Comparison of ENCODE assay signal across 27 cellular contexts in genomic region chr22:22169923-22170322, GRCh38.
DNase-seq lines count a peak whose midpoint lies in the region; ATAC-seq, FAIRE-seq and TF ChIP-seq lines count a peak whose summit lies in the region.
"Had no signal": no experiment of that assay in that cellular context is flagged by ENCODE, and none has a peak within 500 bp of the region (broad histone marks: within the 10 kb centered on the region; RNA-seq: fewer than 3 reads in every experiment).

No MANE protein-coding gene starts in this region.

- no peaks in the 10 kb centered on the region for H3K27me3 ChIP-seq in osteoblast (ENCODE audit: insufficient read depth, low read length)

- no peak overlapping the region for H3K27ac Mint-ChIP-seq in activated CD4-positive, alpha-beta T cell treated with anti-CD3 and anti-CD28 coated beads, Interleukin-2, amount 10 ng/mL, durations not matched to agents 7 days and 5 days
- no peak overlapping the region for H3K27ac Mint-ChIP-seq in T-cell
- H3K27ac Mint-ChIP-seq: brain, HFFc6 had no signal

- no peaks in the 10 kb centered on the region for H3K9me3 Mint-ChIP-seq in activated CD4-positive, alpha-beta T cell treated with anti-CD3 and anti-CD28 coated beads, Interleukin-2, amount 10 ng/mL, durations not matched to agents 7 days and 5 days
- H3K9me3 Mint-ChIP-seq in T-cell: no peaks in the 10 kb centered on the region
- H3K9me3 Mint-ChIP-seq: HFFc6 had no signal

- TF ChIP-seq CTCF in osteoblast (IDR thresholded peaks at IDR 0.05; ENCODE audit: extremely low read depth, low read depth, low read length): no peak

- POLR2A ChIA-PET in activated CD4-positive, alpha-beta T cell treated with anti-CD3 and anti-CD28 coated beads, Interleukin-2, amount 10 ng/mL, durations not matched to agents 7 days and 5 days (lab: Charles Lee): no interaction called here
- POLR2A ChIA-PET in T-cell (lab: Charles Lee): no interaction called here

- no peak overlapping the region for H3K27ac ChIP-seq in osteoblast (ENCODE audit: low read depth, low read length)
- H3K27ac ChIP-seq: dorsolateral prefrontal cortex, GM23248, PC-9, thoracic aorta had no signal

- H3K9me3 ChIP-seq in osteoblast (ENCODE audit: low read depth, low read length): no peaks in the 10 kb centered on the region
- H3K9me3 ChIP-seq: thoracic aorta had no signal

- H3K27me3 Mint-ChIP-seq in activated CD4-positive, alpha-beta T cell treated with anti-CD3 and anti-CD28 coated beads, Interleukin-2, amount 10 ng/mL, durations not matched to agents 7 days and 5 days: peaks cover 12% of the 10 kb centered on the region
- peaks cover 0 to 7% of the 10 kb centered on the region in 2 donors for H3K27me3 Mint-ChIP-seq in T-cell

- H3K4me3 ChIP-seq in osteoblast (ENCODE audit: insufficient read depth, low read length): no peak overlapping the region
- H3K4me3 ChIP-seq: dorsolateral prefrontal cortex, GM23248, PC-9, thoracic aorta had no signal

- no peaks in the 10 kb centered on the region for H3K4me1 ChIP-seq in osteoblast (ENCODE audit: insufficient read depth, low read length)

- no peaks in the 10 kb centered on the region for H4K20me1 ChIP-seq in osteoblast (ENCODE audit: insufficient read depth, low read length)

- peak; percentile 44 for FAIRE-seq in GM18507 (lab: Jason Lieb, UNC)
- FAIRE-seq: frontal cortex, urothelium cell line had no signal

- CTCF ChIA-PET in activated CD4-positive, alpha-beta T cell treated with anti-CD3 and anti-CD28 coated beads, Interleukin-2, amount 10 ng/mL, durations not matched to agents 7 days and 5 days (lab: Charles Lee): no interaction called here
- CTCF ChIA-PET in T-cell (lab: Charles Lee): no interaction called here

- H3K4me3 Mint-ChIP-seq in activated CD4-positive, alpha-beta T cell treated with anti-CD3 and anti-CD28 coated beads, Interleukin-2, amount 10 ng/mL, durations not matched to agents 7 days and 5 days: peak overlapping the region; percentile 6
- H3K4me3 Mint-ChIP-seq in T-cell: peak overlapping the region in 2 of 3 donors; percentile 5 to 55
- H3K4me3 Mint-ChIP-seq: brain, HFFc6 had no signal

- no peak overlapping the region for H2AFZ ChIP-seq in osteoblast (ENCODE audit: low read length)
- H2AFZ ChIP-seq: PC-9 had no signal

- H3K36me3 Mint-ChIP-seq in activated CD4-positive, alpha-beta T cell treated with anti-CD3 and anti-CD28 coated beads, Interleukin-2, amount 10 ng/mL, durations not matched to agents 7 days and 5 days (ENCODE audit: low read depth): no peaks in the 10 kb centered on the region
- no peaks in the 10 kb centered on the region for H3K36me3 Mint-ChIP-seq in T-cell
- H3K36me3 Mint-ChIP-seq: brain had no signal

- no peaks in the 10 kb centered on the region for H3K79me2 ChIP-seq in osteoblast (ENCODE audit: insufficient read depth, low read length)

- H3K36me3 ChIP-seq in osteoblast (ENCODE audit: insufficient read depth, low read length): no peaks in the 10 kb centered on the region
- H3K36me3 ChIP-seq: thoracic aorta had no signal

- DNase-seq in activated CD4-positive, alpha-beta T cell treated with anti-CD3 and anti-CD28 coated beads, Interleukin-2, amount 10 ng/mL, durations not matched to agents 7 days and 5 days: no peak
- DNase-seq in activated CD4-positive, alpha-beta T cell treated with anti-CD3 and anti-CD28 coated beads for 4 hours: no peak
- DNase-seq in GM18507 (ENCODE audit: extremely low spot score, insufficient read length, low read depth) (no peak), T-cell (no peak), osteoblast (ENCODE audit: insufficient read length, low spot score, missing footprints) (no peak)
- DNase-seq: activated CD4-positive, alpha-beta T cell treated with anti-CD3 and anti-CD28 coated beads, Interleukin-2, amount 50 U/mL, for 4 hours; dorsolateral prefrontal cortex; GDM1; GM23248; HFFc6; left colon; NCI-H1048; NCI-H1694; NCI-H446 treated with DMSO at 0.1 percent for 48 hours; NCI-H82; PC-9; stimulated activated CD4-positive, alpha-beta T cell treated with anti-CD3 and anti-CD28 coated beads, Interleukin-15, amount 100 ng/mL, for 24 hours; stimulated activated naive CD4-positive, alpha-beta T cell treated with Interleukin-2 at 50 U/mL for 16 hours; SW 1271 had no signal

- peaks cover 14% of the 10 kb centered on the region for H3K4me1 Mint-ChIP-seq in activated CD4-positive, alpha-beta T cell treated with anti-CD3 and anti-CD28 coated beads, Interleukin-2, amount 10 ng/mL, durations not matched to agents 7 days and 5 days
- H3K4me1 Mint-ChIP-seq in T-cell: peaks cover 22 to 30% (median 29%) of the 10 kb centered on the region in 3 donors

- peak overlapping the region; percentile 18 for H3K4me2 ChIP-seq in osteoblast (ENCODE audit: insufficient read depth, low read length)
- H3K4me2 ChIP-seq: PC-9 had no signal

- ATAC-seq in T-cell (replicated peaks in 1 of 4): no peak
- no peak for ATAC-seq in GM21528 (IDR thresholded peaks at IDR 0.05; ENCODE audit: low FRiP score, unreplicated experiment)
- ATAC-seq in HG03442 (IDR thresholded peaks at IDR 0.05; ENCODE audit: unreplicated experiment): no peak
- no peak for ATAC-seq in GM18858 (IDR thresholded peaks at IDR 0.05; ENCODE audit: unreplicated experiment)
- ATAC-seq: left colon, Right ventricle myocardium inferior had no signal
